ENCODE assay signal across 35 cellular contexts in genomic region chr12:132585177-132585576, GRCh38. TPM values are rescaled to one million over a fixed set of nuclear protein-coding genes. Genes with fewer than 3 reads are reported as not detected.
"Had no signal": no experiment of that assay in that cellular context is flagged by ENCODE, and none has a peak within 500 bp of the region (broad histone marks: within the 10 kb centered on the region; RNA-seq: fewer than 3 reads in every experiment).

No MANE protein-coding gene starts in this region.

- DNase-seq: naive thymus-derived CD4-positive, alpha-beta T cell; natural killer cell; occipital lobe; ovary; posterior cingulate gyrus; spleen; stimulated activated CD4-positive, alpha-beta T cell treated with anti-CD3 and anti-CD28 coated beads, Interleukin-12 subunit alpha, Interleukin-12 subunit beta, amount 100 ng/mL, for 4 hours; stimulated activated CD4-positive, alpha-beta T cell treated with anti-CD3 and anti-CD28 coated beads, Interleukin-1b, Interleukin-23, amount 100 ng/mL, for 48 hours; stimulated activated CD4-positive, alpha-beta T cell treated with anti-CD3 and anti-CD28 coated beads, Interleukin-4, amount 100 ng/mL, for 1 hour; stimulated activated CD4-positive, alpha-beta T cell treated with anti-CD3 and anti-CD28 coated beads, Interleukin-4, amount 100 ng/mL, for 4 hours; stimulated activated CD8-positive, alpha-beta memory T cell treated with anti-CD3 and anti-CD28 coated beads, Interleukin-4, amount 100 ng/mL, for 48 hours; stimulated activated naive CD4-positive, alpha-beta T cell; stimulated activated naive CD8-positive, alpha-beta T cell treated with anti-CD3 and anti-CD28 coated beads, Interleukin-15, amount 100 ng/mL, for 72 hours; stimulated activated naive CD8-positive, alpha-beta T cell treated with anti-CD3 and anti-CD28 coated beads, Interleukin-15, Interleukin-2, amounts not matched to agents 100 U/mL and 50 U/mL, for 24 hours; substantia nigra; testis; tibial artery; transverse colon had no signal

- H3K36me3 ChIP-seq: ovary, transverse colon had no signal

- H3K27me3 ChIP-seq: ovary, spleen, suprapubic skin, testis, tibial artery, transverse colon, upper lobe of left lung, vagina had no signal

- H3K4me3 ChIP-seq: ovary, psoas muscle, skin epidermis, smooth muscle cell, spleen, suprapubic skin, testis, tibial artery, transverse colon, upper lobe of left lung, vagina had no signal

- H2AFZ ChIP-seq: parathyroid adenoma had no signal

- ATAC-seq: naive thymus-derived CD4-positive, alpha-beta T cell; natural killer cell; right cardiac atrium; sciatic nerve; stimulated activated memory B cell treated with anti-CD40 and anti-IgM and Interleukin-4, amounts not matched to agents 10 μg/mL and 1 μg/mL and 100 μg/mL, for 72 hours; stimulated activated naive CD8-positive, alpha-beta T cell treated with anti-CD3 and anti-CD28 coated beads, Interleukin-15, amount 100 ng/mL, for 72 hours; stimulated activated naive CD8-positive, alpha-beta T cell treated with anti-CD3 and anti-CD28 coated beads, Interleukin-15, Interleukin-2, amounts not matched to agents 100 U/mL and 50 U/mL, for 24 hours had no signal

- H3K9me3 ChIP-seq: ovary, psoas muscle, suprapubic skin, testis, tibial artery, transverse colon, upper lobe of left lung, vagina had no signal

- H3K4me3 Mint-ChIP-seq: naive thymus-derived CD4-positive, alpha-beta T cell; natural killer cell; nephron; stimulated activated memory B cell treated with anti-CD40 and anti-IgM and Interleukin-4, amounts not matched to agents 10 μg/mL and 1 μg/mL and 100 μg/mL, for 72 hours; stimulated activated naive CD8-positive, alpha-beta T cell treated with anti-CD3 and anti-CD28 coated beads, Interleukin-15, amount 100 ng/mL, for 72 hours had no signal

- H3K79me2 ChIP-seq: parathyroid adenoma had no signal

- H3K4me1 ChIP-seq: parathyroid adenoma, psoas muscle, spleen, suprapubic skin, testis, tibial artery, transverse colon, upper lobe of left lung, vagina had no signal

- H3K4me1 Mint-ChIP-seq: naive thymus-derived CD4-positive, alpha-beta T cell; natural killer cell; stimulated activated memory B cell treated with anti-CD40 and anti-IgM and Interleukin-4, amounts not matched to agents 10 μg/mL and 1 μg/mL and 100 μg/mL, for 72 hours; stimulated activated naive CD8-positive, alpha-beta T cell treated with anti-CD3 and anti-CD28 coated beads, Interleukin-15, amount 100 ng/mL, for 72 hours had no signal

- H3K36me3 Mint-ChIP-seq: natural killer cell had no signal

- H3K27ac ChIP-seq: ovary, parathyroid adenoma, psoas muscle, skin epidermis, spleen, suprapubic skin, testis, tibial artery, transverse colon, upper lobe of left lung, vagina had no signal

- FAIRE-seq: urothelium cell line had no signal

- H3K27me3 Mint-ChIP-seq: naive thymus-derived CD4-positive, alpha-beta T cell; stimulated activated memory B cell treated with anti-CD40 and anti-IgM and Interleukin-4, amounts not matched to agents 10 μg/mL and 1 μg/mL and 100 μg/mL, for 72 hours; stimulated activated naive CD8-positive, alpha-beta T cell treated with anti-CD3 and anti-CD28 coated beads, Interleukin-15, amount 100 ng/mL, for 72 hours had no signal

- H3K4me2 ChIP-seq: smooth muscle cell had no signal

- H3K9ac ChIP-seq: parathyroid adenoma had no signal

- H3K27ac Mint-ChIP-seq: natural killer cell; nephron; progenitor cell of endocrine pancreas; stimulated activated memory B cell treated with anti-CD40 and anti-IgM and Interleukin-4, amounts not matched to agents 10 μg/mL and 1 μg/mL and 100 μg/mL, for 72 hours had no signal

RNA-seq across cellular contexts. Expression of gene LRCOL1, which starts 25.2 kb away (rescaled TPM):
- total RNA-seq: naive thymus-derived CD4-positive, alpha-beta T cell; natural killer cell; occipital lobe; osteoblast; progenitor cell of endocrine pancreas; right cardiac atrium; sciatic nerve; smooth muscle cell; suprapubic skin; transverse colon; ureter; vagina had no signal
- polyA plus RNA-seq: naive thymus-derived CD4-positive, alpha-beta T cell; neural cell; right cardiac atrium; smooth muscle cell had no signal

RNA-seq across cellular contexts. Expression of gene P2RX2, which starts 33.4 kb away (rescaled TPM):
- total RNA-seq: natural killer cell, occipital lobe, osteoblast, psoas muscle, renal cortical epithelial cell, right cardiac atrium, sciatic nerve, smooth muscle cell, suprapubic skin, vagina had no signal
- polyA plus RNA-seq: naive thymus-derived CD4-positive, alpha-beta T cell; neural cell; right cardiac atrium; smooth muscle cell had no signal
